25 cellular contexts compared by ENCODE assay signal in the genomic region with DNA sequence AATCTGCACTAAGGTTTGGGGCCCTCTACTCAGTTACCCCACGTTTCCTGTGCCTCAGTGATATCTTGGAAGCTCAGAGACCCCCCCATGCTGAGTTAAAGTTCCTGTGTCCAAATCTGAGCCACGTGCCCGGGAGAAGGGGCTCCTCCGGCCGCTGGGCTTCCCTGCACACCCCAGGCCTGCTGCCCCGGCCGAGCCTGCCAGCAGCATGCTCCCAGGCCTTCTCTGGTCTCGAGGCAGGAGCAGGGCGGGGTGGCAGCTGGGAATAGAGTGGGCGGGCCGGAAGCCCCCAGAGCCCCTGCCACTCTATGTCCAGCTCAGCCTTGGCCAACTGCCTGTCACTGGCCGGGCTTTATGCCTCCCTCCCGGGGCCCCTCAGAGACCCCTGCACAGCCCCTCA. TPM values are rescaled to one million over a fixed set of nuclear protein-coding genes. Genes with fewer than 3 reads are reported as not detected.
"Had no signal": no experiment of that assay in that cellular context is flagged by ENCODE, and none has a peak within 500 bp of the region (broad histone marks: within the 10 kb centered on the region; RNA-seq: fewer than 3 reads in every experiment).

No MANE protein-coding gene starts in this region.

- ATAC-seq: activated CD8-positive, alpha-beta T cell treated with anti-CD3 and anti-CD28 coated beads for 36 hours; activated T-cell treated with anti-CD3 and anti-CD28 coated beads, Interleukin-2, amount 50 U/mL, for 4 hours; effector memory CD8-positive, alpha-beta T cell; gastroesophageal sphincter; psoas muscle; stimulated activated naive CD8-positive, alpha-beta T cell treated with anti-CD3 and anti-CD28 coated beads, Interleukin-15, Interleukin-2, amounts not matched to agents 100 U/mL and 50 U/mL, for 24 hours had no signal

- H3K4me3 Mint-ChIP-seq: activated CD4-positive, alpha-beta T cell treated with anti-CD3 and anti-CD28 coated beads, Interleukin-2, amount 10 ng/mL, durations not matched to agents 7 days and 5 days; activated CD8-positive, alpha-beta T cell treated with anti-CD3 and anti-CD28 coated beads for 36 hours; activated naive CD4-positive, alpha-beta T cell treated with anti-CD3 and anti-CD28 coated beads, Interleukin-2, amount 50 U/mL, for 24 hours; activated T-cell treated with anti-CD3 and anti-CD28 coated beads, Interleukin-2, amount 50 U/mL, for 4 hours had no signal

- H2AFZ ChIP-seq: hepatocyte, parathyroid adenoma had no signal

- H3K27me3 Mint-ChIP-seq: activated CD4-positive, alpha-beta T cell treated with anti-CD3 and anti-CD28 coated beads, Interleukin-2, amount 10 ng/mL, durations not matched to agents 7 days and 5 days; activated CD8-positive, alpha-beta T cell treated with anti-CD3 and anti-CD28 coated beads for 36 hours; activated naive CD4-positive, alpha-beta T cell treated with anti-CD3 and anti-CD28 coated beads, Interleukin-2, amount 50 U/mL, for 24 hours; effector memory CD8-positive, alpha-beta T cell had no signal

- DNase-seq: activated CD4-positive, alpha-beta T cell treated with anti-CD3 and anti-CD28 coated beads for 1 hour; activated CD4-positive, alpha-beta T cell treated with anti-CD3 and anti-CD28 coated beads, Interleukin-2, amount 10 ng/mL, durations not matched to agents 7 days and 5 days; activated CD8-positive, alpha-beta T cell treated with anti-CD3 and anti-CD28 coated beads for 36 hours; activated T-cell treated with anti-CD3 and anti-CD28 coated beads, Interleukin-2, amount 50 U/mL, for 4 hours; anterior cingulate cortex; dorsolateral prefrontal cortex; effector memory CD8-positive, alpha-beta T cell; erythroblast; islet precursor cell; left ventricle myocardium inferior; psoas muscle; stimulated activated CD4-positive, alpha-beta T cell treated with anti-CD3 and anti-CD28 coated beads, Interleukin-15, amount 100 ng/mL, for 24 hours; stimulated activated CD4-positive, alpha-beta T cell treated with anti-CD3 and anti-CD28 coated beads, Interleukin-2, amount 100 ng/mL, for 24 hours; stimulated activated naive CD8-positive, alpha-beta T cell treated with anti-CD3 and anti-CD28 coated beads, Interleukin-15, Interleukin-2, amounts not matched to agents 100 U/mL and 50 U/mL, for 24 hours; T-helper 1 cell; testis; transverse colon had no signal

- H3K4me1 ChIP-seq: parathyroid adenoma, psoas muscle had no signal

- H3K9me3 ChIP-seq: gastroesophageal sphincter, left ventricle myocardium inferior, psoas muscle, testis, transverse colon had no signal

- H3K4me3 ChIP-seq: coronary artery, dorsolateral prefrontal cortex, gastroesophageal sphincter, hepatocyte, left ventricle myocardium inferior, lung, psoas muscle, smooth muscle cell, testis, transverse colon had no signal

- H3K9ac ChIP-seq: parathyroid adenoma had no signal

- H3K9me3 Mint-ChIP-seq: activated CD4-positive, alpha-beta T cell treated with anti-CD3 and anti-CD28 coated beads, Interleukin-2, amount 10 ng/mL, durations not matched to agents 7 days and 5 days; activated CD8-positive, alpha-beta T cell treated with anti-CD3 and anti-CD28 coated beads for 36 hours; activated naive CD4-positive, alpha-beta T cell treated with anti-CD3 and anti-CD28 coated beads, Interleukin-2, amount 50 U/mL, for 24 hours; activated T-cell treated with anti-CD3 and anti-CD28 coated beads, Interleukin-2, amount 50 U/mL, for 4 hours; activated T-helper 2 cell treated with anti-CD3 and anti-CD28 coated beads, Interferon-gamma antibody, Interleukin-2, Interleukin-4, amounts not matched to agents 10 μg/mL and 5 μg/mL and 100 μg/mL, durations not matched to agents 14 hours and 24 hours and 36 hours; effector memory CD8-positive, alpha-beta T cell had no signal

- H3K4me2 ChIP-seq: hepatocyte, smooth muscle cell had no signal

- H3K79me2 ChIP-seq: hepatocyte had no signal

- H3K4me1 Mint-ChIP-seq: activated naive CD4-positive, alpha-beta T cell treated with anti-CD3 and anti-CD28 coated beads, Interleukin-2, amount 50 U/mL, for 24 hours had no signal

- H3K27ac ChIP-seq: coronary artery, gastroesophageal sphincter, hepatocyte, left ventricle myocardium inferior, parathyroid adenoma, psoas muscle, testis, transverse colon had no signal

- H3K27ac Mint-ChIP-seq: activated CD8-positive, alpha-beta T cell treated with anti-CD3 and anti-CD28 coated beads for 36 hours; activated T-helper 2 cell treated with anti-CD3 and anti-CD28 coated beads, Interferon-gamma antibody, Interleukin-2, Interleukin-4, amounts not matched to agents 10 μg/mL and 5 μg/mL and 100 μg/mL, durations not matched to agents 14 hours and 24 hours and 36 hours had no signal

- H3K27me3 ChIP-seq: dorsolateral prefrontal cortex, gastroesophageal sphincter, hepatocyte, testis, transverse colon had no signal

RNA-seq across cellular contexts. Expression of gene VASN, which starts 5.6 kb away (rescaled TPM):
- total RNA-seq: activated CD4-positive, alpha-beta T cell treated with anti-CD3 and anti-CD28 coated beads, Interleukin-2, amount 10 ng/mL, durations not matched to agents 7 days and 5 days; activated CD8-positive, alpha-beta T cell treated with anti-CD3 and anti-CD28 coated beads for 36 hours; activated T-helper 2 cell treated with anti-CD3 and anti-CD28 coated beads, Interferon-gamma antibody, Interleukin-2, Interleukin-4, amounts not matched to agents 10 μg/mL and 5 μg/mL and 100 μg/mL, durations not matched to agents 14 hours and 24 hours and 36 hours had no signal
